In genomic region chr9:805151-805550, GRCh38 we compare ENCODE assay signal across 1 cellular context.
TF ChIP-seq lines count a peak whose summit lies in the region.

No MANE protein-coding gene starts in this region.

TF ChIP-seq in endothelial cell of umbilical vein, 7 proteins besides CTCF, POLR2A, EP300 and RAD21 (continued from another document):
- TF ChIP-seq EZH2 (IDR thresholded peaks at IDR 0.05; ENCODE audit: borderline replicate concordance, low read depth, low read length, severe bottlenecking) = no peak
- TF ChIP-seq POLR2AphosphoS5 (IDR thresholded peaks at IDR 0.05; ENCODE audit: insufficient read depth, low read depth, low read length) = no peak
- no peak for TF ChIP-seq GATA2 (IDR thresholded peaks at IDR 0.05; ENCODE audit: insufficient read depth, insufficient read length, low read depth, low read length)
- no peak for TF ChIP-seq JUN (IDR thresholded peaks at IDR 0.05; ENCODE audit: borderline replicate concordance, insufficient read depth, insufficient read length, low read depth)
